Comparison of ENCODE assay signal across 10 cellular contexts in the genomic region with DNA sequence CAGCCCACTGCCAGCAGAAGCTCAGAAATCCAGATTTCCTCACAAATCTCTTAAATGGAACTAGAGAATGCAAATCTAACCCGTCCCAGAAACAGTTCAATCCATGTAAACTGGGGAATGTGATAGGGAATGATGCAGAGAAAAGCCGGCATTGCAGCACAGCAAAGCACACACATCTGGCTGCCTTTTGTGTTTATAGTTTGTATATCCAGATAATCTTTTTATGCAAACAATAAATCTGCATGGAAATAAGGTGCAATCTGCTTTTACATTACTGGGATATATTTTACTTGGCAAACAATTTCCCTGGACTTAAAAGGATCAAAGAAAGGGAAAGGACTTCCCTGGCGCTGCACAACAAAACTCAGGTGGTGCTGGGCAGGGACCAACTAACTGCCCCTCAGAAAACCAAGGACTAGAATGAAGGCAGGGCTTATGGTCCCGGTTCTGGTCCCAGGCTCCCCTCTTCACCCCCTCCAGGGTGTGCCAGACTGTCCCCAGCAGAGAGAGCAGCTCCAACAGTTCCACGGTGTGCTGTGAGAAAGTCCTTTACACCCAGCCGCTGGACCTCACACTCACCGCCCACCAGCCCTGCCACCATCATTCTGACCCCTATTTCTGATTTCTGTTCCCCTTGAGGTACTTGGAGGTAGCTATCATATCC. TPM values are rescaled to one million over a fixed set of nuclear protein-coding genes. Genes with fewer than 3 reads are reported as not detected.
A peak's percentile ranks its signal among the peaks of the same experiment; 100 is the strongest.
DNase-seq lines count a peak whose midpoint lies in the region; ATAC-seq and TF ChIP-seq lines count a peak whose summit lies in the region.
"Had no signal": no experiment of that assay in that cellular context is flagged by ENCODE, and none has a peak within 500 bp of the region (broad histone marks: within the 10 kb centered on the region; RNA-seq: fewer than 3 reads in every experiment).

No MANE protein-coding gene starts in this region.

- H3K36me3 Mint-ChIP-seq in memory B cell, result no peaks in the 10 kb centered on the region

- H3K27me3 Mint-ChIP-seq in memory B cell, result no peaks in the 10 kb centered on the region

- no peak overlapping the region for H3K27ac Mint-ChIP-seq in memory B cell

- DNase-seq in LNCaP clone FGC (ENCODE audit: low read depth) (peak; percentile 56), coronary artery (ENCODE audit: low spot score) (no peak), memory B cell (ENCODE audit: low spot score in 2 of 2) (no peak), AG08395 (ENCODE audit: low spot score) (no peak), G401 (ENCODE audit: low spot score) (no peak)
- DNase-seq: effector CD4-positive, alpha-beta T cell; SIG-M5 had no signal

- no peaks in the 10 kb centered on the region for H3K9me3 Mint-ChIP-seq in memory B cell

- peaks cover 48% of the 10 kb centered on the region for H3K4me1 Mint-ChIP-seq in memory B cell

- H3K4me3 ChIP-seq in LNCaP clone FGC (ENCODE audit: low read depth, low read length), result no peak overlapping the region
- H3K4me3 ChIP-seq in coronary artery, result peak overlapping the region; percentile 96

- ATAC-seq in memory B cell (ENCODE audit: low read depth) (no peak), GM19324 (IDR thresholded peaks at IDR 0.05; ENCODE audit: low FRiP score, unreplicated experiment) (no peak), GM21786 (IDR thresholded peaks at IDR 0.05; ENCODE audit: unreplicated experiment) (no peak)

- TF ChIP-seq CTCF in LNCaP clone FGC (IDR thresholded peaks at IDR 0.05; ENCODE audit: control insufficient read depth, extremely low read depth, insufficient read depth) (no peak), coronary artery (IDR thresholded peaks at IDR 0.05) (no peak)

- in situ Hi-C loops in G401 (cut with HindIII; ENCODE audit: low sequenced_read_pairs), result no loop called here

- H3K27ac ChIP-seq in coronary artery, result peak overlapping the region; percentile 93 to 100
- peak overlapping the region; percentile 64 for H3K27ac ChIP-seq in temporal lobe (ENCODE audit: low read depth, low read length)

- peak overlapping the region; percentile 88 for H3K4me3 Mint-ChIP-seq in memory B cell

RNA-seq across cellular contexts. Expression of a gene that starts 2.7 kb away (rescaled TPM):
- total RNA-seq in temporal lobe, result 9.1 TPM
- total RNA-seq in G401 (2014; rRNA removed; shearing (Covaris generic)), result 1.4 and 2.1 TPM in 2 replicates
